Comparison of ENCODE assay signal across 24 cellular contexts in genomic region chr1:19055001-19055400, GRCh38.
"Had no signal": no experiment of that assay in that cellular context is flagged by ENCODE, and none has a peak within 500 bp of the region (broad histone marks: within the 10 kb centered on the region; RNA-seq: fewer than 3 reads in every experiment).

No MANE protein-coding gene starts in this region.

- H3K27me3 ChIP-seq: upper lobe of left lung, vagina had no signal

- H3K27ac Mint-ChIP-seq: endodermal cell, nephron had no signal

- DNase-seq: effector CD4-positive, alpha-beta T cell; endodermal cell; erythroblast; head of caudate nucleus; hypothalamus; kidney glomerular epithelial cell; mesenchymal stem cell; midbrain; psoas muscle; retina; sigmoid colon; stimulated activated CD4-positive, alpha-beta T cell treated with anti-CD3 and anti-CD28 coated beads, Interleukin-2, amount 100 ng/mL, for 24 hours; stimulated activated CD4-positive, alpha-beta T cell treated with anti-CD3 and anti-CD28 coated beads, Interleukin-4, amount 100 ng/mL, for 4 hours; stimulated activated naive CD4-positive, alpha-beta T cell; stomach; substantia nigra; upper lobe of left lung had no signal

- ATAC-seq: psoas muscle had no signal

- H3K4me1 ChIP-seq: left lung, psoas muscle, sigmoid colon, stomach, vagina had no signal

- H3K4me3 Mint-ChIP-seq: endodermal cell, nephron had no signal

- H3K9me3 ChIP-seq: left lung, psoas muscle, sigmoid colon, stomach, upper lobe of left lung, vagina had no signal

- H3K36me3 ChIP-seq: left lung, sigmoid colon, stomach, upper lobe of left lung, vagina had no signal

- H3K4me3 ChIP-seq: coronary artery, left lung, lung, psoas muscle, sigmoid colon, skin epidermis, stomach, upper lobe of left lung, vagina had no signal

- H3K27ac ChIP-seq: coronary artery, foreskin keratinocyte, left lung, psoas muscle, sigmoid colon, stomach, upper lobe of left lung, vagina had no signal

- H3K9me3 Mint-ChIP-seq: endodermal cell had no signal
